In the genomic region with DNA sequence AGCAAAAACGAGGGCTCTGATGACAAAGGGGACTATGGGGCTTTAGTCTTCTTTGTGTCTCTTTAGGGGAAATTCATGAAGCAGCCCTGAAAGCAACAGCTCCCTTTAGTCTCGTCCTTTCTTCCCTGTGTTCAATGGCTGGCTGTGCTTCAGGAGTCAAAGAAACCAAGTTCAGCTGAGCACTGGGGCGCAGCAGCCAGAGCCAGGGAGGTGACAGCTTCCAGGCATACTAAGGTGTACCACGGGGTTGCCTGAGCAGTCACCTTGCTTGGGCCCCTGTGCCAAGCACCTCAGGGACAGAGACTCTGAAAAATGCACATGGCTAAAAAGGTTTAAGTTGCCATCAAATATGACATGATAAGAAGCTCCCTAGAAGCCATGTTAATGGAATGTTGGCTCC, we compare ENCODE assay signal across 18 cellular contexts. TPM values are rescaled to one million over a fixed set of nuclear protein-coding genes. Genes with fewer than 3 reads are reported as not detected.
DNase-seq lines count a peak whose midpoint lies in the region; ATAC-seq and TF ChIP-seq lines count a peak whose summit lies in the region.
"Had no signal": no experiment of that assay in that cellular context is flagged by ENCODE, and none has a peak within 500 bp of the region (broad histone marks: within the 10 kb centered on the region; RNA-seq: fewer than 3 reads in every experiment).

No MANE protein-coding gene starts in this region.

- peaks cover 6% of the 10 kb centered on the region for H3K36me3 Mint-ChIP-seq in activated CD4-positive, alpha-beta T cell treated with anti-CD3 and anti-CD28 coated beads for 36 hours (ENCODE audit: low read depth)
- peaks cover 0 to 2% of the 10 kb centered on the region in 2 donors for H3K36me3 Mint-ChIP-seq in CD4-positive, alpha-beta memory T cell
- H3K36me3 Mint-ChIP-seq in brain = no peaks in the 10 kb centered on the region
- no peaks in the 10 kb centered on the region for H3K36me3 Mint-ChIP-seq in natural killer cell treated with Interleukin-12 subunit alpha and Interleukin-12 subunit beta and Interleukin-15 and Interleukin-18, amount 100 ng/mL, for 72 hours

- no peak for ATAC-seq in activated CD4-positive, alpha-beta T cell treated with anti-CD3 and anti-CD28 coated beads for 36 hours
- no peak for ATAC-seq in natural killer cell treated with Interleukin-12 subunit alpha and Interleukin-12 subunit beta and Interleukin-15 and Interleukin-18, amount 100 ng/mL, for 72 hours
- no peak for ATAC-seq in HG02588 (IDR thresholded peaks at IDR 0.05; ENCODE audit: unreplicated experiment)
- ATAC-seq: body of pancreas, mucosa of descending colon had no signal

- H3K4me3 ChIP-seq in CD4-positive, alpha-beta memory T cell (ENCODE audit: low read length in 2 of 2) = no peak overlapping the region
- H3K4me3 ChIP-seq: body of pancreas, mucosa of descending colon had no signal

- no peak for DNase-seq in activated CD4-positive, alpha-beta T cell treated with anti-CD3 and anti-CD28 coated beads for 36 hours
- DNase-seq in activated CD4-positive, alpha-beta T cell treated with anti-CD3 and anti-CD28 coated beads for 1 hour = no peak
- DNase-seq in CD4-positive, alpha-beta memory T cell = no peak
- no peak for DNase-seq in natural killer cell treated with Interleukin-12 subunit alpha and Interleukin-12 subunit beta and Interleukin-15 and Interleukin-18, amount 100 ng/mL, for 72 hours (ENCODE audit: low spot score)
- DNase-seq in NCI-H1092 treated with DMSO at 0.1 percent for 48 hours (lab: John Stamatoyannopoulos, UW) = no peak
- DNase-seq in H4 (ENCODE audit: low spot score) = no peak
- DNase-seq: activated CD4-positive, alpha-beta memory T cell treated with anti-CD3 and anti-CD28 coated beads for 36 hours; activated effector memory CD4-positive, alpha-beta T cell treated with anti-CD3 and anti-CD28 coated beads, Interleukin-2, amount 50 U/mL, for 16 hours; body of pancreas; HFFc6; kidney glomerular epithelial cell; NCI-H187; NCI-H446 treated with DMSO at 0.1 percent for 48 hours; stimulated activated CD4-positive, alpha-beta T cell treated with anti-CD3 and anti-CD28 coated beads, Interleukin-4, amount 100 ng/mL, for 4 hours; trophoblast cell had no signal

- CTCF ChIA-PET in activated CD4-positive, alpha-beta T cell treated with anti-CD3 and anti-CD28 coated beads for 36 hours (lab: Charles Lee) = interaction anchor here (0.8 to 3.1 kb wide), 4 partner anchors 8 to 24 kb away, joined by 3 to 13 read pairs (median 5); a partner anchor contains a TSS
- CTCF ChIA-PET in CD4-positive, alpha-beta memory T cell (lab: Charles Lee; ENCODE audit: partially characterized antibody) = interaction anchor here (4.6 to 17.6 kb wide), 2 partner anchors 10 to 40 kb away, joined by 30 to 234 read pairs; no protein-coding TSS in a partner anchor

- no peaks in the 10 kb centered on the region for H3K9me3 ChIP-seq in CD4-positive, alpha-beta memory T cell (ENCODE audit: control insufficient read depth in 1 of 2, low read length in 2 of 2)
- H3K9me3 ChIP-seq: body of pancreas, mucosa of descending colon had no signal

- H3K27ac Mint-ChIP-seq in activated CD4-positive, alpha-beta T cell treated with anti-CD3 and anti-CD28 coated beads for 36 hours = peak overlapping the region; percentile 69
- H3K27ac Mint-ChIP-seq in CD4-positive, alpha-beta memory T cell = peak overlapping the region in 6 of 7 donors; percentile 61 to 94 (median 78)
- peak overlapping the region; percentile 55 to 85 (median 72) for H3K27ac Mint-ChIP-seq in brain
- peak overlapping the region; percentile 81 to 90 for H3K27ac Mint-ChIP-seq in natural killer cell treated with Interleukin-12 subunit alpha and Interleukin-12 subunit beta and Interleukin-15 and Interleukin-18, amount 100 ng/mL, for 72 hours
- H3K27ac Mint-ChIP-seq: HFFc6 had no signal

- H3K9me3 Mint-ChIP-seq in activated CD4-positive, alpha-beta T cell treated with anti-CD3 and anti-CD28 coated beads for 36 hours (ENCODE audit: low read depth) = no peaks in the 10 kb centered on the region
- peaks cover 0 to 1% (median 0%) of the 10 kb centered on the region in 8 donors for H3K9me3 Mint-ChIP-seq in CD4-positive, alpha-beta memory T cell
- H3K9me3 Mint-ChIP-seq in brain = no peaks in the 10 kb centered on the region
- H3K9me3 Mint-ChIP-seq in natural killer cell treated with Interleukin-12 subunit alpha and Interleukin-12 subunit beta and Interleukin-15 and Interleukin-18, amount 100 ng/mL, for 72 hours = no peaks in the 10 kb centered on the region
- H3K9me3 Mint-ChIP-seq: activated CD4-positive, alpha-beta memory T cell treated with anti-CD3 and anti-CD28 coated beads for 36 hours; HFFc6 had no signal

- no peaks in the 10 kb centered on the region for H3K27me3 ChIP-seq in CD4-positive, alpha-beta memory T cell (ENCODE audit: insufficient read depth, low read length)
- H3K27me3 ChIP-seq: body of pancreas had no signal

- H3K36me3 ChIP-seq in CD4-positive, alpha-beta memory T cell (ENCODE audit: insufficient read depth, low read length) = no peaks in the 10 kb centered on the region

- peaks cover 85% of the 10 kb centered on the region for H3K4me1 Mint-ChIP-seq in activated CD4-positive, alpha-beta T cell treated with anti-CD3 and anti-CD28 coated beads for 36 hours
- peaks cover 25 to 63% (median 51%) of the 10 kb centered on the region in 4 donors for H3K4me1 Mint-ChIP-seq in CD4-positive, alpha-beta memory T cell
- peaks cover 73% of the 10 kb centered on the region for H3K4me1 Mint-ChIP-seq in brain
- peaks cover 63 to 65% of the 10 kb centered on the region in 2 donors for H3K4me1 Mint-ChIP-seq in natural killer cell treated with Interleukin-12 subunit alpha and Interleukin-12 subunit beta and Interleukin-15 and Interleukin-18, amount 100 ng/mL, for 72 hours (ENCODE audit: low read depth in 2 of 2)

- no peak overlapping the region for H3K27ac ChIP-seq in CD4-positive, alpha-beta memory T cell (ENCODE audit: low read depth, low read length)
- H3K27ac ChIP-seq: body of pancreas had no signal

- no peaks in the 10 kb centered on the region for H3K27me3 Mint-ChIP-seq in activated CD4-positive, alpha-beta T cell treated with anti-CD3 and anti-CD28 coated beads for 36 hours
- no peaks in the 10 kb centered on the region for H3K27me3 Mint-ChIP-seq in CD4-positive, alpha-beta memory T cell
- no peaks in the 10 kb centered on the region for H3K27me3 Mint-ChIP-seq in brain
- no peaks in the 10 kb centered on the region for H3K27me3 Mint-ChIP-seq in natural killer cell treated with Interleukin-12 subunit alpha and Interleukin-12 subunit beta and Interleukin-15 and Interleukin-18, amount 100 ng/mL, for 72 hours
- H3K27me3 Mint-ChIP-seq: activated CD4-positive, alpha-beta memory T cell treated with anti-CD3 and anti-CD28 coated beads for 36 hours had no signal

- peaks cover 54% of the 10 kb centered on the region for H3K4me1 ChIP-seq in CD4-positive, alpha-beta memory T cell (ENCODE audit: insufficient read depth, low read length)

- intact Hi-C loops in activated CD4-positive, alpha-beta T cell treated with anti-CD3 and anti-CD28 coated beads for 36 hours (cut with DNase I, micrococcal nuclease) = loop anchor here (2.0 to 5.0 kb wide), 2 partner anchors 41 to 259 kb away; a partner anchor contains a TSS
- intact Hi-C loops in CD4-positive, alpha-beta memory T cell (cut with micrococcal nuclease) = loop anchor here (2.0 kb wide), 1 partner anchor 15 kb away; a partner anchor contains a TSS

- POLR2A ChIA-PET in activated CD4-positive, alpha-beta T cell treated with anti-CD3 and anti-CD28 coated beads for 36 hours (lab: Charles Lee) = interaction anchor here (0.8 to 1.0 kb wide), 2 partner anchors 13 to 15 kb away, joined by 3 to 6 read pairs; a partner anchor contains a TSS
- POLR2A ChIA-PET in CD4-positive, alpha-beta memory T cell (lab: Charles Lee; ENCODE audit: partially characterized antibody) = interaction anchor here (0.5 to 0.8 kb wide), 2 partner anchors 11 to 18 kb away, joined by 3 read pairs; no protein-coding TSS in a partner anchor

- H3K4me3 Mint-ChIP-seq in activated CD4-positive, alpha-beta T cell treated with anti-CD3 and anti-CD28 coated beads for 36 hours = no peak overlapping the region
- no peak overlapping the region for H3K4me3 Mint-ChIP-seq in CD4-positive, alpha-beta memory T cell
- H3K4me3 Mint-ChIP-seq in brain = no peak overlapping the region
- H3K4me3 Mint-ChIP-seq in natural killer cell treated with Interleukin-12 subunit alpha and Interleukin-12 subunit beta and Interleukin-15 and Interleukin-18, amount 100 ng/mL, for 72 hours = peak overlapping the region; percentile 23
- H3K4me3 Mint-ChIP-seq: activated CD4-positive, alpha-beta memory T cell treated with anti-CD3 and anti-CD28 coated beads for 36 hours; HFFc6 had no signal

- TF ChIP-seq CTCF in brain (conservative IDR thresholded peaks at IDR 0.05) = no peak

RNA-seq across cellular contexts. Expression of a gene that starts 14.8 kb away (rescaled TPM):
- total RNA-seq in activated CD4-positive, alpha-beta T cell treated with anti-CD3 and anti-CD28 coated beads for 36 hours = 10 to 100 TPM; 87.6 to 97.2 TPM
- 10 to 100 TPM in 1 of 2 experiments, 1 to 10 TPM in 1; 10.0 to 11.7 TPM for total RNA-seq in CD4-positive, alpha-beta memory T cell
- 10 to 100 TPM in 1 of 2 donors, 1 to 10 TPM in 1; 5.0 to 15.5 TPM for polyA plus RNA-seq in CD4-positive, alpha-beta memory T cell
- polyA plus RNA-seq in brain (ENCODE audit: insufficient read depth, low read depth, low replicate concordance) = 39.4 TPM
- total RNA-seq in natural killer cell treated with Interleukin-12 subunit alpha and Interleukin-12 subunit beta and Interleukin-15 and Interleukin-18, amount 100 ng/mL, for 72 hours = 10 to 100 TPM; 55.8 to 73.5 TPM
- 63.9 and 65.8 TPM in 2 replicates for total RNA-seq in H4 (2014; rRNA removed; shearing (Covaris generic))
